Comparison of ENCODE assay signal across 24 cellular contexts in genomic region chr16:82848013-82848412, GRCh38.
DNase-seq lines count a peak whose midpoint lies in the region; ATAC-seq and TF ChIP-seq lines count a peak whose summit lies in the region.
"Had no signal": no experiment of that assay in that cellular context is flagged by ENCODE, and none has a peak within 500 bp of the region (broad histone marks: within the 10 kb centered on the region; RNA-seq: fewer than 3 reads in every experiment).

No MANE protein-coding gene starts in this region.

- H2AFZ ChIP-seq in GM23338 = no peak overlapping the region
- H2AFZ ChIP-seq: PC-9 had no signal

- H4K20me1 ChIP-seq in GM23338 (replicated peaks; ENCODE audit: insufficient read depth) = no peaks in the 10 kb centered on the region

- H3K4me2 ChIP-seq in GM23338 = no peak overlapping the region
- H3K4me2 ChIP-seq: A549, PC-9 had no signal

- peaks cover 0 to 43% (median 6%) of the 10 kb centered on the region in 9 donors for H3K4me1 ChIP-seq in heart right ventricle
- H3K4me1 ChIP-seq in GM23338 (ENCODE audit: insufficient read depth) = no peaks in the 10 kb centered on the region
- H3K4me1 ChIP-seq: A549, BE2C had no signal

- H3K36me3 ChIP-seq in heart right ventricle (no peaks in the 10 kb centered on the region), GM23338 (ENCODE audit: insufficient read depth) (peaks cover under 1% of the 10 kb centered on the region; the same call in 1 of the 2 replicates)
- H3K36me3 ChIP-seq: BE2C had no signal

- intact Hi-C loops in Right ventricle myocardium superior (cut with DNase I) (no loop called here), left cardiac atrium (cut with DNase I) (no loop called here), heart right ventricle (cut with DNase I) (loop anchor here in 1 of 10 donors (10.0 kb wide), 1 partner anchor 213 kb away; no protein-coding TSS in a partner anchor), posterior cingulate gyrus (cut with DNase I) (no loop called here)

- TF ChIP-seq CTCF in choroid plexus epithelial cell (conservative IDR thresholded peaks at IDR 0.05; ENCODE audit: low read depth, low read length) (no peak), heart right ventricle (IDR thresholded peaks at IDR 0.05) (no peak), nephron progenitor cell (IDR thresholded peaks at IDR 0.05) (no peak), GM23338 (conservative IDR thresholded peaks at IDR 0.05; ENCODE audit: low read depth in 2 of 2) (no peak)

- peaks cover 29% of the 10 kb centered on the region for H3K9me3 Mint-ChIP-seq in nephron progenitor cell
- H3K9me3 Mint-ChIP-seq in GM23338 = peaks cover 16% of the 10 kb centered on the region

- H3K36me3 Mint-ChIP-seq in nephron progenitor cell (ENCODE audit: low read depth) (peaks cover 20% of the 10 kb centered on the region), GM23338 (ENCODE audit: low read depth) (peaks cover 12% of the 10 kb centered on the region)

- no peak overlapping the region for H3K4me3 ChIP-seq in choroid plexus epithelial cell (ENCODE audit: low read depth, low read length)
- H3K4me3 ChIP-seq in heart right ventricle = no peak overlapping the region
- no peak overlapping the region for H3K4me3 ChIP-seq in GM23338
- H3K4me3 ChIP-seq: A549, PC-9 had no signal

- peaks cover 29% of the 10 kb centered on the region for H3K4me1 Mint-ChIP-seq in nephron progenitor cell
- peaks cover 6% of the 10 kb centered on the region; the same call in 2 of the 3 replicates for H3K4me1 Mint-ChIP-seq in GM23338
- H3K4me1 Mint-ChIP-seq: H9 had no signal

- H3K9me3 ChIP-seq in heart right ventricle = peaks cover 0 to 8% (median 0%) of the 10 kb centered on the region in 11 donors
- H3K9me3 ChIP-seq: A549, BE2C had no signal

- H3K27me3 Mint-ChIP-seq in nephron progenitor cell (ENCODE audit: low read depth, poor library complexity) (peaks cover 3% of the 10 kb centered on the region), GM23338 (ENCODE audit: insufficient read depth, low read depth, poor library complexity) (no peaks in the 10 kb centered on the region)

- H3K27me3 ChIP-seq in heart right ventricle (no peaks in the 10 kb centered on the region), GM23338 (ENCODE audit: insufficient read depth) (no peaks in the 10 kb centered on the region)
- H3K27me3 ChIP-seq: BE2C had no signal

- peak overlapping the region; percentile 64 for H3K27ac Mint-ChIP-seq in nephron progenitor cell
- H3K27ac Mint-ChIP-seq in GM23338 = no peak overlapping the region
- H3K27ac Mint-ChIP-seq: H9 had no signal

- H3K4me3 Mint-ChIP-seq in nephron progenitor cell (no peak overlapping the region), GM23338 (no peak overlapping the region)
- H3K4me3 Mint-ChIP-seq: H9 had no signal

- H3F3A ChIP-seq in GM23338 (replicated peaks; ENCODE audit: low read depth) = no peaks in the 10 kb centered on the region

- DNase-seq in Right ventricle myocardium superior = no peak
- DNase-seq in left cardiac atrium = no peak
- DNase-seq in choroid plexus epithelial cell (ENCODE audit: low read depth) = peak; percentile 49
- DNase-seq in heart right ventricle = peak in 1 of 2 donors; percentile 11
- no peak for DNase-seq in nephron progenitor cell
- DNase-seq in GM23338 (ENCODE audit: low spot score) = no peak
- no peak for DNase-seq in posterior cingulate gyrus
- DNase-seq in NCI-H226 = no peak
- DNase-seq: BE2C, EL, GF-D8, H9, KBM-7, NCI-H1092, NCI-H146, NCI-H2029, NCI-H2171 treated with DMSO at 0.1 percent for 48 hours, NCI-H446, NCI-H526, PC-9, RPMI8226, SIG-M5 had no signal

- no peaks in the 10 kb centered on the region for H3K9me2 ChIP-seq in GM23338 (ENCODE audit: insufficient read depth)

- H3K79me2 ChIP-seq in GM23338 (replicated peaks; ENCODE audit: insufficient read depth) = no peaks in the 10 kb centered on the region

- H3K27ac ChIP-seq in heart right ventricle (peak overlapping the region in 2 of 10 donors; percentile 4 to 42), GM23338 (ENCODE audit: low read depth) (no peak overlapping the region)
- H3K27ac ChIP-seq: A549, PC-9 had no signal

- peak; percentile 68 for ATAC-seq in Right ventricle myocardium superior (ENCODE audit: poor library complexity)
- ATAC-seq in left cardiac atrium = no peak
- peak in 6 of 8 donors; percentile 34 to 76 (median 52) for ATAC-seq in heart right ventricle
- ATAC-seq in GM23338 = no peak
- ATAC-seq: A549, SK-N-SH treated with all-trans-retinoic acid at 6 μM for 48 hours had no signal

TF ChIP-seq in GM23338, 12 proteins besides CTCF, POLR2A, EP300 and RAD21:
- no peak for TF ChIP-seq ZNF331 (CRISPR knock-in tag; IDR thresholded peaks at IDR 0.05; ENCODE audit: low read depth)

Comparison
In these comparisons a context has a peak if more than half of its experiments do, and no peak if none do; other contexts are left out.
1. ATAC-seq: peak in Right ventricle myocardium superior (single experiment) and heart right ventricle (6 of 8); none in left cardiac atrium (0 of 2) and GM23338 (single experiment).